1 cellular context compared by ENCODE assay signal in genomic region chr11:7973011-7973410, GRCh38.
TF ChIP-seq lines count a peak whose summit lies in the region.

No MANE protein-coding gene starts in this region.

TF ChIP-seq in IMR-90, 13 proteins besides CTCF, POLR2A, EP300 and RAD21 (continued from another document):
- TF ChIP-seq CEBPB (IDR thresholded peaks at IDR 0.05; ENCODE audit: low read depth, low read length) (no peak), MAZ (IDR thresholded peaks at IDR 0.05; ENCODE audit: borderline replicate concordance, low read depth, low read length) (no peak), RCOR1 (IDR thresholded peaks at IDR 0.05; ENCODE audit: insufficient replicate concordance, low read length) (no peak), ELK1 (IDR thresholded peaks at IDR 0.05; ENCODE audit: borderline replicate concordance, low read depth, low read length) (no peak), FOS (IDR thresholded peaks at IDR 0.05; ENCODE audit: low read depth, low read length) (no peak), SMC3 (IDR thresholded peaks at IDR 0.05; ENCODE audit: low read depth, low read length) (no peak), MAFK (IDR thresholded peaks at IDR 0.05; ENCODE audit: low read depth, low read length) (no peak), USF2 (IDR thresholded peaks at IDR 0.05; ENCODE audit: low read depth, low read length) (no peak), CHD1 (IDR thresholded peaks at IDR 0.05; ENCODE audit: low read depth, low read length) (no peak), NFE2L2 (IDR thresholded peaks at IDR 0.05; ENCODE audit: low read depth, low read length) (no peak)
